ENCODE assay signal across 8 cellular contexts in genomic region chr14:63759454-63759853, GRCh38. TPM values are rescaled to one million over a fixed set of nuclear protein-coding genes. Genes with fewer than 3 reads are reported as not detected.
DNase-seq lines count a peak whose midpoint lies in the region; ATAC-seq and TF ChIP-seq lines count a peak whose summit lies in the region.

No MANE protein-coding gene starts in this region.

- peaks cover 10% of the 10 kb centered on the region for H3K4me1 ChIP-seq in OCI-LY3 (ENCODE audit: low read length)

- H3K27ac ChIP-seq in OCI-LY3 (ENCODE audit: low read length) = no peak overlapping the region

- H3K4me3 ChIP-seq in GM06990 (replicated peaks; ENCODE audit: low read depth, low read length) (peak overlapping the region; percentile 3; the same call in 1 of the 2 replicates), OCI-LY3 (ENCODE audit: low read length) (no peak overlapping the region)

- H3K27me3 ChIP-seq in GM06990 (replicated peaks; ENCODE audit: control insufficient read depth, insufficient read depth, low read length) = no peaks in the 10 kb centered on the region
- H3K27me3 ChIP-seq in OCI-LY3 (ENCODE audit: low read depth, low read length) = no peaks in the 10 kb centered on the region

- H2AFZ ChIP-seq in OCI-LY3 (ENCODE audit: low read depth, low read length) = peak overlapping the region; percentile 72

- H3K4me2 ChIP-seq in OCI-LY3 (ENCODE audit: low read length) = peak overlapping the region; percentile 34

- DNase-seq in GM06990 (ENCODE audit: extremely low read depth, insufficient read length) (no peak), left lobe of liver (ENCODE audit: low spot score) (no peak), NCI-H2029 treated with DMSO at 0.1 percent for 48 hours (lab: John Stamatoyannopoulos, UW) (no peak), NOMO-1 treated with dmso at 0.1 percent for 144 hours (lab: John Stamatoyannopoulos, UW; ENCODE audit: unreplicated experiment) (no peak), NOMO-1 treated with DMSO at 0.1 percent for 48 hours (lab: John Stamatoyannopoulos, UW; ENCODE audit: unreplicated experiment) (no peak)
- no peak for DNase-seq in effector CD4-positive, alpha-beta T cell

- ATAC-seq in GM21515 (IDR thresholded peaks at IDR 0.05; ENCODE audit: unreplicated experiment) (peak; percentile 73), left lobe of liver (peak; percentile 48)

- TF ChIP-seq CTCF in GM06990 (IDR thresholded peaks at IDR 0.05; ENCODE audit: insufficient read depth, low read length, poor library complexity, severe bottlenecking) (no peak), OCI-LY3 (IDR thresholded peaks at IDR 0.05; ENCODE audit: low read depth, low read length) (no peak)

- H3K36me3 ChIP-seq in GM06990 (ENCODE audit: control insufficient read depth, insufficient read depth, low read length) (no peaks in the 10 kb centered on the region), OCI-LY3 (replicated peaks; ENCODE audit: low read depth, low read length) (no peaks in the 10 kb centered on the region)

- H3K9me3 ChIP-seq in OCI-LY3 (ENCODE audit: insufficient read depth, low read length) = no peaks in the 10 kb centered on the region

- H3K79me2 ChIP-seq in OCI-LY3 (ENCODE audit: low read length) = no peaks in the 10 kb centered on the region

- H4K20me1 ChIP-seq in OCI-LY3 (ENCODE audit: insufficient read depth, low read length) = no peaks in the 10 kb centered on the region

- H3K9ac ChIP-seq in OCI-LY3 (ENCODE audit: low read length) = 0 out of 2 replicates have a peak overlapping the region, but pooled peaks have one; percentile 13

RNA-seq across cellular contexts. Expression of gene SGPP1, which starts 31.6 kb away (rescaled TPM):
- total RNA-seq in left lobe of liver = 15.5 TPM
